9 cellular contexts compared by ENCODE assay signal in genomic region chr1:161088587-161089110, GRCh38. TPM values are rescaled to one million over a fixed set of nuclear protein-coding genes. Genes with fewer than 3 reads are reported as not detected.
DNase-seq lines count a peak whose midpoint lies in the region; ATAC-seq, FAIRE-seq and TF ChIP-seq lines count a peak whose summit lies in the region.
"Had no signal": no experiment of that assay in that cellular context is flagged by ENCODE, and none has a peak within 500 bp of the region (broad histone marks: within the 10 kb centered on the region; RNA-seq: fewer than 3 reads in every experiment).

No MANE protein-coding gene starts in this region.

- H3K27ac ChIP-seq in breast epithelium (peak overlapping the region; percentile 92 to 98), kidney (ENCODE audit: low read depth in 2 of 2, low read length in 2 of 2) (peak overlapping the region; percentile 69 to 72), upper lobe of left lung (peak overlapping the region; percentile 55 to 82 (median 76))

- no peak for TF ChIP-seq EP300 in upper lobe of left lung (IDR thresholded peaks at IDR 0.05)

- DNase-seq in HT1080 (ENCODE audit: low read depth) (peak; percentile 70), breast epithelium (ENCODE audit: low spot score in 2 of 2) (no peak), kidney (no peak), upper lobe of left lung (peak in 1 of 2 donors; percentile 60), DMS 273 treated with DMSO at 0.1 percent for 48 hours (lab: John Stamatoyannopoulos, UW) (no peak), cerebellum (ENCODE audit: low spot score) (no peak)
- DNase-seq in activated T-helper 2 cell treated with anti-CD3 and anti-CD28 coated beads, Interferon-gamma antibody, Interleukin-2, Interleukin-4, amounts not matched to agents 10 μg/mL and 5 μg/mL and 100 μg/mL, durations not matched to agents 14 hours and 24 hours and 36 hours (ENCODE audit: low spot score) = no peak
- DNase-seq: activated CD4-positive, alpha-beta T cell treated with anti-CD3 and anti-CD28 coated beads, Interleukin-2, amount 50 U/mL, for 48 hours; activated naive CD8-positive, alpha-beta T cell treated with anti-CD3 and anti-CD28 coated beads for 36 hours had no signal

- 62 to 64% methylated on average over 3 of the region's 3 CpGs for WGBS in upper lobe of left lung, 2 donors

- TF ChIP-seq CTCF in breast epithelium (IDR thresholded peaks at IDR 0.05) (no peak), kidney (IDR thresholded peaks at IDR 0.05; ENCODE audit: borderline replicate concordance, extremely low read depth, insufficient read depth) (no peak), upper lobe of left lung (IDR thresholded peaks at IDR 0.05) (no peak)

- H3K27me3 Mint-ChIP-seq in activated T-helper 2 cell treated with anti-CD3 and anti-CD28 coated beads, Interferon-gamma antibody, Interleukin-2, Interleukin-4, amounts not matched to agents 10 μg/mL and 5 μg/mL and 100 μg/mL, durations not matched to agents 14 hours and 24 hours and 36 hours (ENCODE audit: low read depth) = no peaks in the 10 kb centered on the region
- H3K27me3 Mint-ChIP-seq: activated naive CD8-positive, alpha-beta T cell treated with anti-CD3 and anti-CD28 coated beads for 36 hours had no signal

- H3K27ac Mint-ChIP-seq in activated T-helper 2 cell treated with anti-CD3 and anti-CD28 coated beads, Interferon-gamma antibody, Interleukin-2, Interleukin-4, amounts not matched to agents 10 μg/mL and 5 μg/mL and 100 μg/mL, durations not matched to agents 14 hours and 24 hours and 36 hours = no peak overlapping the region
- H3K27ac Mint-ChIP-seq: activated naive CD8-positive, alpha-beta T cell treated with anti-CD3 and anti-CD28 coated beads for 36 hours had no signal

- H3K4me3 ChIP-seq in breast epithelium = peak overlapping the region in 2 of 3 donors; percentile 60 to 65
- peak overlapping the region; percentile 34 to 45 for H3K4me3 ChIP-seq in kidney (ENCODE audit: low read length in 2 of 2)
- peak overlapping the region in 3 of 4 donors; percentile 37 to 50 (median 37) for H3K4me3 ChIP-seq in upper lobe of left lung

- no peak overlapping the region for H3K4me3 Mint-ChIP-seq in activated T-helper 2 cell treated with anti-CD3 and anti-CD28 coated beads, Interferon-gamma antibody, Interleukin-2, Interleukin-4, amounts not matched to agents 10 μg/mL and 5 μg/mL and 100 μg/mL, durations not matched to agents 14 hours and 24 hours and 36 hours (ENCODE audit: low read depth)
- H3K4me3 Mint-ChIP-seq: activated naive CD8-positive, alpha-beta T cell treated with anti-CD3 and anti-CD28 coated beads for 36 hours had no signal

- intact Hi-C loops in breast epithelium (cut with DNase I; ENCODE audit: low total_unique reads) = no loop called here
- intact Hi-C loops in kidney (cut with DNase I) = loop anchor here (5.0 kb wide), 1 partner anchor 86 kb away; no protein-coding TSS in a partner anchor
- intact Hi-C loops in activated T-helper 2 cell treated with anti-CD3 and anti-CD28 coated beads, Interferon-gamma antibody, Interleukin-2, Interleukin-4, amounts not matched to agents 10 μg/mL and 5 μg/mL and 100 μg/mL, durations not matched to agents 14 hours and 24 hours and 36 hours (cut with micrococcal nuclease) = no loop called here

- H3K4me1 Mint-ChIP-seq in activated T-helper 2 cell treated with anti-CD3 and anti-CD28 coated beads, Interferon-gamma antibody, Interleukin-2, Interleukin-4, amounts not matched to agents 10 μg/mL and 5 μg/mL and 100 μg/mL, durations not matched to agents 14 hours and 24 hours and 36 hours (ENCODE audit: low read depth) = peaks cover 36% of the 10 kb centered on the region

- H3K36me3 Mint-ChIP-seq in activated T-helper 2 cell treated with anti-CD3 and anti-CD28 coated beads, Interferon-gamma antibody, Interleukin-2, Interleukin-4, amounts not matched to agents 10 μg/mL and 5 μg/mL and 100 μg/mL, durations not matched to agents 14 hours and 24 hours and 36 hours (ENCODE audit: low read depth) = no peaks in the 10 kb centered on the region
- H3K36me3 Mint-ChIP-seq: activated naive CD8-positive, alpha-beta T cell treated with anti-CD3 and anti-CD28 coated beads for 36 hours had no signal

- H3K27me3 ChIP-seq in breast epithelium = no peaks in the 10 kb centered on the region
- no peaks in the 10 kb centered on the region for H3K27me3 ChIP-seq in upper lobe of left lung

- H3K4me1 ChIP-seq in breast epithelium (no peaks in the 10 kb centered on the region), kidney (ENCODE audit: control insufficient read depth in 1 of 2, insufficient read depth in 1 of 2, low read depth in 1 of 2, low read length in 2 of 2) (peaks cover 7 to 9% of the 10 kb centered on the region in 2 donors), upper lobe of left lung (peaks cover 5 to 56% (median 35%) of the 10 kb centered on the region in 4 donors)

- no peak for FAIRE-seq in kidney (lab: Jason Lieb, UNC)

- H3K9me3 ChIP-seq in breast epithelium (no peaks in the 10 kb centered on the region), kidney (ENCODE audit: control insufficient read depth in 1 of 2, low read length in 2 of 2) (no peaks in the 10 kb centered on the region), upper lobe of left lung (no peaks in the 10 kb centered on the region)

- H3K9ac ChIP-seq in kidney (ENCODE audit: low read length in 2 of 2) = peak overlapping the region; percentile 24 to 44

- TF ChIP-seq POLR2A in breast epithelium (IDR thresholded peaks at IDR 0.05) (no peak), upper lobe of left lung (IDR thresholded peaks at IDR 0.05) (no peak)

- H3K36me3 ChIP-seq in breast epithelium (no peaks in the 10 kb centered on the region), kidney (ENCODE audit: control insufficient read depth in 1 of 2, insufficient read depth in 2 of 2, low read length in 2 of 2) (no peaks in the 10 kb centered on the region), upper lobe of left lung (no peaks in the 10 kb centered on the region)

- ATAC-seq in upper lobe of left lung (ENCODE audit: low FRiP score in 2 of 2) = no peak

- no peaks in the 10 kb centered on the region for H3K9me3 Mint-ChIP-seq in activated T-helper 2 cell treated with anti-CD3 and anti-CD28 coated beads, Interferon-gamma antibody, Interleukin-2, Interleukin-4, amounts not matched to agents 10 μg/mL and 5 μg/mL and 100 μg/mL, durations not matched to agents 14 hours and 24 hours and 36 hours
- H3K9me3 Mint-ChIP-seq: activated naive CD8-positive, alpha-beta T cell treated with anti-CD3 and anti-CD28 coated beads for 36 hours had no signal

RNA-seq across cellular contexts. Expression of gene NECTIN4, which starts 0.7 kb away (rescaled TPM):
- total RNA-seq in HT1080 (2014; rRNA removed; shearing (Covaris generic)) = 1.4 and 1.9 TPM in 2 replicates
- 30.9 and 38.7 TPM in 2 replicates for polyA plus RNA-seq in HT1080 (2015; cell fraction: cytosol; rRNA removed)
- polyA plus RNA-seq in HT1080 (2015; cell fraction: nucleus; rRNA removed) = 25.6 and 26.0 TPM in 2 replicates
- total RNA-seq in breast epithelium (10 to 100 TPM in 2 of 3 donors, not detected in 1; 28.5 to 56.3 TPM), kidney (12.8 TPM), upper lobe of left lung (10 to 100 TPM in 4 of 6 donors, 1 to 10 TPM in 2; 5.2 to 19.9 (median 12.1) TPM), cerebellum (not detected)
- 2.7 TPM for polyA plus RNA-seq in kidney (ENCODE audit: insufficient read depth, low read depth, low replicate concordance)
- 0.05 TPM in 1 of 2 replicates, not detected in the other for total RNA-seq in activated T-helper 2 cell treated with anti-CD3 and anti-CD28 coated beads, Interferon-gamma antibody, Interleukin-2, Interleukin-4, amounts not matched to agents 10 μg/mL and 5 μg/mL and 100 μg/mL, durations not matched to agents 14 hours and 24 hours and 36 hours

RNA-seq across cellular contexts. Expression of gene KLHDC9, which starts 9.5 kb away (rescaled TPM):
- 0.51 and 1.0 TPM in 2 replicates for total RNA-seq in HT1080 (2014; rRNA removed; shearing (Covaris generic))
- 1.5 and 2.5 TPM in 2 replicates for polyA plus RNA-seq in HT1080 (2015; cell fraction: cytosol; rRNA removed)
- polyA plus RNA-seq in HT1080 (2015; cell fraction: nucleus; rRNA removed) = 2.5 and 3.0 TPM in 2 replicates
- total RNA-seq in breast epithelium (1 to 10 TPM; 5.8 to 9.8 (median 8.5) TPM), kidney (21.9 TPM), upper lobe of left lung (10 to 100 TPM in 1 of 6 donors, 1 to 10 TPM in 4, not detected in 1; 6.5 to 12.3 (median 7.4) TPM), cerebellum (6.5 TPM)
- polyA plus RNA-seq in kidney (ENCODE audit: insufficient read depth, low read depth, low replicate concordance) = 32.2 TPM
- not detected in 2 replicates for total RNA-seq in activated T-helper 2 cell treated with anti-CD3 and anti-CD28 coated beads, Interferon-gamma antibody, Interleukin-2, Interleukin-4, amounts not matched to agents 10 μg/mL and 5 μg/mL and 100 μg/mL, durations not matched to agents 14 hours and 24 hours and 36 hours

RNA-seq across cellular contexts. Expression of gene ARHGAP30, which starts 19.0 kb away (rescaled TPM):
- 4.0 and 6.0 TPM in 2 replicates for total RNA-seq in HT1080 (2014; rRNA removed; shearing (Covaris generic))
- polyA plus RNA-seq in HT1080 (2015; cell fraction: cytosol; rRNA removed) = 15.2 and 16.8 TPM in 2 replicates
- polyA plus RNA-seq in HT1080 (2015; cell fraction: nucleus; rRNA removed) = 21.8 and 22.6 TPM in 2 replicates
- total RNA-seq in breast epithelium (10 to 100 TPM in 1 of 3 donors, 1 to 10 TPM in 2; 5.2 to 16.5 (median 7.9) TPM), kidney (21.6 TPM), upper lobe of left lung (10 to 100 TPM; 26.8 to 69.9 (median 51.2) TPM), cerebellum (1.00 TPM)
- 1.2 TPM for polyA plus RNA-seq in kidney (ENCODE audit: insufficient read depth, low read depth, low replicate concordance)
- 161 and 170 TPM in 2 replicates for total RNA-seq in activated T-helper 2 cell treated with anti-CD3 and anti-CD28 coated beads, Interferon-gamma antibody, Interleukin-2, Interleukin-4, amounts not matched to agents 10 μg/mL and 5 μg/mL and 100 μg/mL, durations not matched to agents 14 hours and 24 hours and 36 hours

RNA-seq across cellular contexts. Expression of gene PFDN2, which starts 29.2 kb away (rescaled TPM):
- 124 and 137 TPM in 2 replicates for total RNA-seq in HT1080 (2014; rRNA removed; shearing (Covaris generic))
- 357 and 390 TPM in 2 replicates for polyA plus RNA-seq in HT1080 (2015; cell fraction: cytosol; rRNA removed)
- polyA plus RNA-seq in HT1080 (2015; cell fraction: nucleus; rRNA removed) = 103 and 124 TPM in 2 replicates
- 10 to 100 TPM; 32.5 to 50.1 (median 37.0) TPM for total RNA-seq in breast epithelium
- 46.7 TPM for total RNA-seq in kidney
- polyA plus RNA-seq in kidney (ENCODE audit: insufficient read depth, low read depth, low replicate concordance) = 149 TPM
- 10 to 100 TPM; 17.8 to 55.9 (median 41.4) TPM for total RNA-seq in upper lobe of left lung
- 138 and 139 TPM in 2 replicates for total RNA-seq in activated T-helper 2 cell treated with anti-CD3 and anti-CD28 coated beads, Interferon-gamma antibody, Interleukin-2, Interleukin-4, amounts not matched to agents 10 μg/mL and 5 μg/mL and 100 μg/mL, durations not matched to agents 14 hours and 24 hours and 36 hours
- total RNA-seq in cerebellum = 22.1 TPM

RNA-seq across cellular contexts. Expression of gene NIT1, which starts 29.3 kb away (rescaled TPM):
- total RNA-seq in HT1080 (2014; rRNA removed; shearing (Covaris generic)) = 27.4 and 35.1 TPM in 2 replicates
- 50.7 and 53.8 TPM in 2 replicates for polyA plus RNA-seq in HT1080 (2015; cell fraction: cytosol; rRNA removed)
- 100.0 and 122 TPM in 2 replicates for polyA plus RNA-seq in HT1080 (2015; cell fraction: nucleus; rRNA removed)
- total RNA-seq in breast epithelium = 10 to 100 TPM; 36.3 to 44.5 (median 37.0) TPM
- total RNA-seq in kidney = 42.3 TPM
- polyA plus RNA-seq in kidney (ENCODE audit: insufficient read depth, low read depth, low replicate concordance) = 91.5 TPM
- 10 to 100 TPM; 21.2 to 62.9 (median 40.7) TPM for total RNA-seq in upper lobe of left lung
- total RNA-seq in activated T-helper 2 cell treated with anti-CD3 and anti-CD28 coated beads, Interferon-gamma antibody, Interleukin-2, Interleukin-4, amounts not matched to agents 10 μg/mL and 5 μg/mL and 100 μg/mL, durations not matched to agents 14 hours and 24 hours and 36 hours = 47.5 and 48.5 TPM in 2 replicates
- 25.0 TPM for total RNA-seq in cerebellum
